17 cellular contexts compared by ENCODE assay signal in genomic region chr22:22772396-22772795, GRCh38.
"Had no signal": no experiment of that assay in that cellular context is flagged by ENCODE, and none has a peak within 500 bp of the region (broad histone marks: within the 10 kb centered on the region; RNA-seq: fewer than 3 reads in every experiment).

No MANE protein-coding gene starts in this region.

- H3K4me1 Mint-ChIP-seq: activated CD4-positive, alpha-beta T cell treated with anti-CD3 and anti-CD28 coated beads, Interleukin-2, amount 10 ng/mL, durations not matched to agents 24 days and 14 days; nephron had no signal

- H3K9me3 Mint-ChIP-seq: activated CD4-positive, alpha-beta T cell treated with anti-CD3 and anti-CD28 coated beads, Interleukin-2, amount 10 ng/mL, durations not matched to agents 24 days and 14 days; activated naive CD4-positive, alpha-beta T cell treated with anti-CD3 and anti-CD28 coated beads for 36 hours; activated T-helper 1 cell treated with anti-CD3 and anti-CD28 coated beads, Interleukin-12 subunit alpha, Interleukin-12 subunit beta, Interleukin-2, Interleukin-4 antibody, amounts not matched to agents 30 ng/mL and 10 ng/mL and 1 ng/mL, durations not matched to agents 14 hours and 24 hours and 36 hours; nephron; stimulated activated naive CD8-positive, alpha-beta T cell treated with anti-CD3 and anti-CD28 coated beads, Interleukin-15, Interleukin-2, amounts not matched to agents 100 ng/mL and 50 ng/mL, for 24 hours had no signal

- ATAC-seq: mucosa of descending colon, sciatic nerve had no signal

- H3K27me3 ChIP-seq: cardiac muscle cell, testis, uterus had no signal

- H3K4me1 ChIP-seq: uterus had no signal

- H3K27ac Mint-ChIP-seq: activated B cell treated with CpG ODN at 0.5 μM for 24 hours; activated CD4-positive, alpha-beta T cell treated with anti-CD3 and anti-CD28 coated beads, Interleukin-2, amount 10 ng/mL, durations not matched to agents 24 days and 14 days; activated naive CD4-positive, alpha-beta T cell treated with anti-CD3 and anti-CD28 coated beads for 36 hours; activated T-helper 1 cell treated with anti-CD3 and anti-CD28 coated beads, Interleukin-12 subunit alpha, Interleukin-12 subunit beta, Interleukin-2, Interleukin-4 antibody, amounts not matched to agents 30 ng/mL and 10 ng/mL and 1 ng/mL, durations not matched to agents 14 hours and 24 hours and 36 hours; nephron; stimulated activated naive CD8-positive, alpha-beta T cell treated with anti-CD3 and anti-CD28 coated beads, Interleukin-15, Interleukin-2, amounts not matched to agents 100 ng/mL and 50 ng/mL, for 24 hours had no signal

- DNase-seq: activated B cell treated with CpG ODN at 0.5 μM for 24 hours; activated CD4-positive, alpha-beta T cell treated with anti-CD3 and anti-CD28 coated beads, Interleukin-2, amount 10 ng/mL, durations not matched to agents 24 days and 14 days; activated naive CD4-positive, alpha-beta T cell treated with anti-CD3 and anti-CD28 coated beads for 36 hours; effector CD4-positive, alpha-beta T cell; hippocampal formation; mucosa of descending colon; occipital lobe; spleen; stimulated activated CD4-positive, alpha-beta T cell treated with anti-CD3 and anti-CD28 coated beads, Interleukin-1b, Interleukin-23, amount 100 ng/mL, for 48 hours; testis; uterus had no signal

- H3K9me3 ChIP-seq: mucosa of descending colon, spleen, testis, uterus had no signal

- H3K36me3 ChIP-seq: cardiac muscle cell, spleen, uterus had no signal

- H3K4me3 ChIP-seq: cardiac muscle cell, lung, mucosa of descending colon, spleen, testis, uterus had no signal

- H3K27ac ChIP-seq: cardiac muscle cell, spleen, testis, uterus had no signal

- H3K4me3 Mint-ChIP-seq: activated B cell treated with CpG ODN at 0.5 μM for 24 hours; activated CD4-positive, alpha-beta T cell treated with anti-CD3 and anti-CD28 coated beads, Interleukin-2, amount 10 ng/mL, durations not matched to agents 24 days and 14 days; activated naive CD4-positive, alpha-beta T cell treated with anti-CD3 and anti-CD28 coated beads for 36 hours; activated T-helper 1 cell treated with anti-CD3 and anti-CD28 coated beads, Interleukin-12 subunit alpha, Interleukin-12 subunit beta, Interleukin-2, Interleukin-4 antibody, amounts not matched to agents 30 ng/mL and 10 ng/mL and 1 ng/mL, durations not matched to agents 14 hours and 24 hours and 36 hours; nephron; stimulated activated naive CD8-positive, alpha-beta T cell treated with anti-CD3 and anti-CD28 coated beads, Interleukin-15, Interleukin-2, amounts not matched to agents 100 ng/mL and 50 ng/mL, for 24 hours had no signal
